13 cellular contexts compared by ENCODE assay signal in the genomic region with DNA sequence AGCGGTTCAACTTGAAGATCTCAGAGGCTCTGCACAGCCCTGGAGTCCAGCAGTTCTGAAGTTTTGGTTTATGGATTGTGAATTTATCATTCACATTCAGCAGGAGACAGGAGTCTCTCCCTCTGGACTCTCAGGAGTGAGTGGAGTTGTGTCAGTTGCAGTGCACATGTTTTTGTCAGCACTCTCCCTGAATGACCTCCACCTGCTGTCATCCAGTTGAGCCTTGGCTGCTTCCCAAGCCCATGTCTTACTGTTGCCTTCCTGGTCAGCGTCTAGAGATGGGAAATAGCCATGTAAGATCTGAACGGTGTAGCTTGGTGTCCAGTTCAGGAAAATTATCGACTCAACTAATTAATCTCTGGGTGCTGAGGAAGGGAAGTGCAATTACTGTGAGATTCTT.
A peak's percentile ranks its signal among the peaks of the same experiment; 100 is the strongest.
DNase-seq lines count a peak whose midpoint lies in the region; ATAC-seq, FAIRE-seq and TF ChIP-seq lines count a peak whose summit lies in the region.
"Had no signal": no experiment of that assay in that cellular context is flagged by ENCODE, and none has a peak within 500 bp of the region (broad histone marks: within the 10 kb centered on the region; RNA-seq: fewer than 3 reads in every experiment).

No MANE protein-coding gene starts in this region.

- WGBS in lung, 2 donors = 62 to 63% methylated on average over 4 of the region's 4 CpGs

- no peak overlapping the region for H3K4me3 ChIP-seq in lung
- H3K4me3 ChIP-seq: esophagus squamous epithelium, GM12878 had no signal

- peak; percentile 17 for DNase-seq in DMS79 treated with DMSO at 0.1 percent for 48 hours (lab: John Stamatoyannopoulos, UW)
- DNase-seq in DMS79 (lab: John Stamatoyannopoulos, UW) = no peak
- DNase-seq in H54 (ENCODE audit: insufficient read length, low spot score) = no peak
- DNase-seq in activated T-helper 2 cell treated with anti-CD3 and anti-CD28 coated beads, Interferon-gamma antibody, Interleukin-2, Interleukin-4, amounts not matched to agents 10 μg/mL and 5 μg/mL and 100 μg/mL, durations not matched to agents 14 hours and 24 hours and 36 hours (ENCODE audit: low spot score) = no peak
- peak; percentile 25 for DNase-seq in lung (ENCODE audit: low spot score)
- no peak for DNase-seq in ureter (ENCODE audit: low spot score)
- no peak for DNase-seq in epidermal melanocyte (ENCODE audit: insufficient read length, low spot score)
- DNase-seq in GM19240 (ENCODE audit: insufficient read length, low spot score) = no peak
- DNase-seq: caudate nucleus, esophagus squamous epithelium, NCI-H1930 had no signal

- peaks cover 86% of the 10 kb centered on the region for H3K36me3 Mint-ChIP-seq in activated T-helper 2 cell treated with anti-CD3 and anti-CD28 coated beads, Interferon-gamma antibody, Interleukin-2, Interleukin-4, amounts not matched to agents 10 μg/mL and 5 μg/mL and 100 μg/mL, durations not matched to agents 14 hours and 24 hours and 36 hours (ENCODE audit: low read depth)

- no peaks in the 10 kb centered on the region for H3K27me3 Mint-ChIP-seq in activated T-helper 2 cell treated with anti-CD3 and anti-CD28 coated beads, Interferon-gamma antibody, Interleukin-2, Interleukin-4, amounts not matched to agents 10 μg/mL and 5 μg/mL and 100 μg/mL, durations not matched to agents 14 hours and 24 hours and 36 hours (ENCODE audit: low read depth)

- peak overlapping the region; percentile 99 for H3K27ac Mint-ChIP-seq in activated T-helper 2 cell treated with anti-CD3 and anti-CD28 coated beads, Interferon-gamma antibody, Interleukin-2, Interleukin-4, amounts not matched to agents 10 μg/mL and 5 μg/mL and 100 μg/mL, durations not matched to agents 14 hours and 24 hours and 36 hours

- H3K4me1 Mint-ChIP-seq in activated T-helper 2 cell treated with anti-CD3 and anti-CD28 coated beads, Interferon-gamma antibody, Interleukin-2, Interleukin-4, amounts not matched to agents 10 μg/mL and 5 μg/mL and 100 μg/mL, durations not matched to agents 14 hours and 24 hours and 36 hours (ENCODE audit: low read depth) = peaks cover 81% of the 10 kb centered on the region

- peak overlapping the region; percentile 46 for H3K4me3 Mint-ChIP-seq in activated T-helper 2 cell treated with anti-CD3 and anti-CD28 coated beads, Interferon-gamma antibody, Interleukin-2, Interleukin-4, amounts not matched to agents 10 μg/mL and 5 μg/mL and 100 μg/mL, durations not matched to agents 14 hours and 24 hours and 36 hours (ENCODE audit: low read depth)

- no peaks in the 10 kb centered on the region for H3K9me3 Mint-ChIP-seq in activated T-helper 2 cell treated with anti-CD3 and anti-CD28 coated beads, Interferon-gamma antibody, Interleukin-2, Interleukin-4, amounts not matched to agents 10 μg/mL and 5 μg/mL and 100 μg/mL, durations not matched to agents 14 hours and 24 hours and 36 hours

- H3K9me3 ChIP-seq in lung (ENCODE audit: control insufficient read depth in 2 of 2, insufficient read depth in 1 of 2, low read length in 1 of 2) = no peaks in the 10 kb centered on the region
- H3K9me3 ChIP-seq: esophagus squamous epithelium had no signal

- H3K27me3 ChIP-seq in lung (ENCODE audit: control insufficient read depth, insufficient read depth) = no peaks in the 10 kb centered on the region
- H3K27me3 ChIP-seq: esophagus squamous epithelium had no signal

- H3K36me3 ChIP-seq in lung (ENCODE audit: control insufficient read depth in 2 of 2, insufficient read depth in 2 of 2, low read length in 2 of 2) = peaks cover 0 to 24% of the 10 kb centered on the region in 2 donors

- peak; percentile 33 for FAIRE-seq in H54 (lab: Jason Lieb, UNC)
- FAIRE-seq: A204.1, GM12878 had no signal

- intact Hi-C loops in activated T-helper 2 cell treated with anti-CD3 and anti-CD28 coated beads, Interferon-gamma antibody, Interleukin-2, Interleukin-4, amounts not matched to agents 10 μg/mL and 5 μg/mL and 100 μg/mL, durations not matched to agents 14 hours and 24 hours and 36 hours (cut with micrococcal nuclease) = loop anchor here (5.0 kb wide), 2 partner anchors 47 to 172 kb away; a partner anchor contains a TSS

- no peak for TF ChIP-seq POLR2A in H54 (IDR thresholded peaks at IDR 0.05; ENCODE audit: low read depth, low read length)

- H3K4me1 ChIP-seq in lung (ENCODE audit: control insufficient read depth in 2 of 2, insufficient read depth in 2 of 2, low read length in 2 of 2) = peaks cover 0 to 5% of the 10 kb centered on the region in 2 donors

- no peak for ATAC-seq in lung (ENCODE audit: insufficient read depth, low FRiP score)
- ATAC-seq: GM12878 had no signal

- no peak for TF ChIP-seq CTCF in lung (IDR thresholded peaks at IDR 0.05; ENCODE audit: control extremely low read depth, extremely low read depth)

- no peak overlapping the region for H3K27ac ChIP-seq in lung (ENCODE audit: low read depth in 1 of 2, low read length in 1 of 2)
- H3K27ac ChIP-seq: esophagus squamous epithelium had no signal

Comparison
In these comparisons a context has a peak if more than half of its experiments do, and no peak if none do; other contexts are left out.
1. DNase-seq: peak in DMS79 treated with DMSO at 0.1 percent for 48 hours (single experiment) and lung (single experiment); none in DMS79 (single experiment), H54 (single experiment), activated T-helper 2 cell treated with anti-CD3 and anti-CD28 coated beads, Interferon-gamma antibody, Interleukin-2, Interleukin-4, amounts not matched to agents 10 μg/mL and 5 μg/mL and 100 μg/mL, durations not matched to agents 14 hours and 24 hours and 36 hours (single experiment), ureter (single experiment), epidermal melanocyte (single experiment) and GM19240 (single experiment).